Comparison of ENCODE assay signal across 20 cellular contexts in genomic region chr17:80222376-80223141, GRCh38. TPM values are rescaled to one million over a fixed set of nuclear protein-coding genes. Genes with fewer than 3 reads are reported as not detected.
DNase-seq lines count a peak whose midpoint lies in the region; ATAC-seq and TF ChIP-seq lines count a peak whose summit lies in the region.
"Had no signal": no experiment of that assay in that cellular context is flagged by ENCODE, and none has a peak within 500 bp of the region (broad histone marks: within the 10 kb centered on the region; RNA-seq: fewer than 3 reads in every experiment).

No MANE protein-coding gene starts in this region.

- no peaks in the 10 kb centered on the region for H3K36me3 Mint-ChIP-seq in natural killer cell
- no peaks in the 10 kb centered on the region for H3K36me3 Mint-ChIP-seq in natural killer cell treated with Interleukin-12 subunit alpha and Interleukin-12 subunit beta and Interleukin-15 and Interleukin-18, amount 100 ng/mL, for 72 hours
- H3K36me3 Mint-ChIP-seq in activated T-helper 1 cell treated with anti-CD3 and anti-CD28 coated beads, Interleukin-12 subunit alpha, Interleukin-12 subunit beta, Interleukin-2, Interleukin-4 antibody, amounts not matched to agents 30 ng/mL and 10 ng/mL and 1 ng/mL, durations not matched to agents 14 hours and 24 hours and 36 hours (ENCODE audit: low read depth), result peaks cover 2% of the 10 kb centered on the region
- peaks cover 13% of the 10 kb centered on the region for H3K36me3 Mint-ChIP-seq in mesothelial cell of epicardium

- H3K4me1 Mint-ChIP-seq in natural killer cell (peaks cover 21 to 41% of the 10 kb centered on the region in 2 donors), mesothelial cell of epicardium (peaks cover 23% of the 10 kb centered on the region)
- peaks cover 23 to 25% of the 10 kb centered on the region in 2 donors for H3K4me1 Mint-ChIP-seq in natural killer cell treated with Interleukin-12 subunit alpha and Interleukin-12 subunit beta and Interleukin-15 and Interleukin-18, amount 100 ng/mL, for 72 hours (ENCODE audit: low read depth in 2 of 2)
- H3K4me1 Mint-ChIP-seq in activated T-helper 1 cell treated with anti-CD3 and anti-CD28 coated beads, Interleukin-12 subunit alpha, Interleukin-12 subunit beta, Interleukin-2, Interleukin-4 antibody, amounts not matched to agents 30 ng/mL and 10 ng/mL and 1 ng/mL, durations not matched to agents 14 hours and 24 hours and 36 hours (ENCODE audit: low read depth), result peaks cover 16% of the 10 kb centered on the region

- TF ChIP-seq CTCF in natural killer cell (IDR thresholded peaks at IDR 0.05) (no peak), mesothelial cell of epicardium (IDR thresholded peaks at IDR 0.05; ENCODE audit: unreplicated experiment) (no peak)

- no peak for ATAC-seq in natural killer cell
- no peak for ATAC-seq in natural killer cell treated with Interleukin-12 subunit alpha and Interleukin-12 subunit beta and Interleukin-15 and Interleukin-18, amount 100 ng/mL, for 72 hours
- ATAC-seq: activated CD4-positive, CD25-positive, alpha-beta regulatory T cell treated with anti-CD3 and anti-CD28 coated beads, Interleukin-2, amount 50 U/mL, for 24 hours; esophagus mucosa; gastrocnemius medialis; left colon; sciatic nerve; stimulated activated memory B cell treated with anti-CD40 and anti-IgM and Interleukin-4, amounts not matched to agents 10 μg/mL and 1 μg/mL and 100 μg/mL, for 72 hours had no signal

- H3K27me3 Mint-ChIP-seq in natural killer cell (ENCODE audit: low read depth in 2 of 2), result no peaks in the 10 kb centered on the region
- no peaks in the 10 kb centered on the region for H3K27me3 Mint-ChIP-seq in natural killer cell treated with Interleukin-12 subunit alpha and Interleukin-12 subunit beta and Interleukin-15 and Interleukin-18, amount 100 ng/mL, for 72 hours
- no peaks in the 10 kb centered on the region for H3K27me3 Mint-ChIP-seq in activated T-helper 1 cell treated with anti-CD3 and anti-CD28 coated beads, Interleukin-12 subunit alpha, Interleukin-12 subunit beta, Interleukin-2, Interleukin-4 antibody, amounts not matched to agents 30 ng/mL and 10 ng/mL and 1 ng/mL, durations not matched to agents 14 hours and 24 hours and 36 hours (ENCODE audit: insufficient read depth)
- no peaks in the 10 kb centered on the region for H3K27me3 Mint-ChIP-seq in mesothelial cell of epicardium (ENCODE audit: low read depth)
- H3K27me3 Mint-ChIP-seq: stimulated activated memory B cell treated with anti-CD40 and anti-IgM and Interleukin-4, amounts not matched to agents 10 μg/mL and 1 μg/mL and 100 μg/mL, for 72 hours had no signal

- no peak for DNase-seq in natural killer cell
- DNase-seq in natural killer cell treated with Interleukin-12 subunit alpha and Interleukin-12 subunit beta and Interleukin-15 and Interleukin-18, amount 100 ng/mL, for 72 hours (ENCODE audit: low spot score), result no peak
- no peak for DNase-seq in activated T-helper 1 cell treated with anti-CD3 and anti-CD28 coated beads, Interleukin-12 subunit alpha, Interleukin-12 subunit beta, Interleukin-2, Interleukin-4 antibody, amounts not matched to agents 30 ng/mL and 10 ng/mL and 1 ng/mL, durations not matched to agents 14 hours and 24 hours and 36 hours (ENCODE audit: low spot score)
- DNase-seq in mesothelial cell of epicardium (ENCODE audit: low spot score in 2 of 2, unreplicated experiment in 2 of 2), result no peak
- DNase-seq in NCI-H510A (lab: John Stamatoyannopoulos, UW), result no peak
- no peak for DNase-seq in iPS-NIHi11 (ENCODE audit: low spot score)
- no peak for DNase-seq in UCSD-AML1 (lab: John Stamatoyannopoulos, UW; ENCODE audit: unreplicated experiment)
- no peak for DNase-seq in NCI-H2227 treated with DMSO at 0.1 percent for 48 hours (lab: John Stamatoyannopoulos, UW)
- DNase-seq: EL, gastrocnemius medialis, left colon, NCI-H1436 treated with DMSO at 0.1 percent for 48 hours, NCI-H2171, SIG-M5 had no signal

- H3K9me3 Mint-ChIP-seq in natural killer cell, result peaks cover 0 to 3% of the 10 kb centered on the region in 2 donors
- no peaks in the 10 kb centered on the region for H3K9me3 Mint-ChIP-seq in natural killer cell treated with Interleukin-12 subunit alpha and Interleukin-12 subunit beta and Interleukin-15 and Interleukin-18, amount 100 ng/mL, for 72 hours
- no peaks in the 10 kb centered on the region for H3K9me3 Mint-ChIP-seq in activated T-helper 1 cell treated with anti-CD3 and anti-CD28 coated beads, Interleukin-12 subunit alpha, Interleukin-12 subunit beta, Interleukin-2, Interleukin-4 antibody, amounts not matched to agents 30 ng/mL and 10 ng/mL and 1 ng/mL, durations not matched to agents 14 hours and 24 hours and 36 hours
- H3K9me3 Mint-ChIP-seq in mesothelial cell of epicardium, result no peaks in the 10 kb centered on the region

- H3K27ac Mint-ChIP-seq in natural killer cell, result peak overlapping the region in 1 of 2 donors; percentile 66
- H3K27ac Mint-ChIP-seq in natural killer cell treated with Interleukin-12 subunit alpha and Interleukin-12 subunit beta and Interleukin-15 and Interleukin-18, amount 100 ng/mL, for 72 hours, result no peak overlapping the region
- H3K27ac Mint-ChIP-seq in activated T-helper 1 cell treated with anti-CD3 and anti-CD28 coated beads, Interleukin-12 subunit alpha, Interleukin-12 subunit beta, Interleukin-2, Interleukin-4 antibody, amounts not matched to agents 30 ng/mL and 10 ng/mL and 1 ng/mL, durations not matched to agents 14 hours and 24 hours and 36 hours, result no peak overlapping the region
- no peak overlapping the region for H3K27ac Mint-ChIP-seq in mesothelial cell of epicardium
- H3K27ac Mint-ChIP-seq: stimulated activated memory B cell treated with anti-CD40 and anti-IgM and Interleukin-4, amounts not matched to agents 10 μg/mL and 1 μg/mL and 100 μg/mL, for 72 hours had no signal

- intact Hi-C loops in natural killer cell (cut with micrococcal nuclease), result no loop called here
- intact Hi-C loops in activated T-helper 1 cell treated with anti-CD3 and anti-CD28 coated beads, Interleukin-12 subunit alpha, Interleukin-12 subunit beta, Interleukin-2, Interleukin-4 antibody, amounts not matched to agents 30 ng/mL and 10 ng/mL and 1 ng/mL, durations not matched to agents 14 hours and 24 hours and 36 hours (cut with micrococcal nuclease), result no loop called here

- H3K4me3 Mint-ChIP-seq in natural killer cell, result peak overlapping the region; percentile 67
- H3K4me3 Mint-ChIP-seq in natural killer cell treated with Interleukin-12 subunit alpha and Interleukin-12 subunit beta and Interleukin-15 and Interleukin-18, amount 100 ng/mL, for 72 hours, result no peak overlapping the region
- peak overlapping the region; percentile 53 for H3K4me3 Mint-ChIP-seq in activated T-helper 1 cell treated with anti-CD3 and anti-CD28 coated beads, Interleukin-12 subunit alpha, Interleukin-12 subunit beta, Interleukin-2, Interleukin-4 antibody, amounts not matched to agents 30 ng/mL and 10 ng/mL and 1 ng/mL, durations not matched to agents 14 hours and 24 hours and 36 hours
- peak overlapping the region; percentile 43 for H3K4me3 Mint-ChIP-seq in mesothelial cell of epicardium

RNA-seq across cellular contexts. Expression of gene SLC26A11, which starts 2.3 kb away (rescaled TPM):
- total RNA-seq in natural killer cell (10 to 100 TPM; 33.9 to 37.6 (median 35.8) TPM), mesothelial cell of epicardium (32.5 to 41.2 TPM (median 36.3 TPM) in 3 replicates)
- total RNA-seq in natural killer cell treated with Interleukin-12 subunit alpha and Interleukin-12 subunit beta and Interleukin-15 and Interleukin-18, amount 100 ng/mL, for 72 hours, result 10 to 100 TPM in 1 of 2 donors, 1 to 10 TPM in 1; 5.5 to 19.3 TPM
- total RNA-seq in activated T-helper 1 cell treated with anti-CD3 and anti-CD28 coated beads, Interleukin-12 subunit alpha, Interleukin-12 subunit beta, Interleukin-2, Interleukin-4 antibody, amounts not matched to agents 30 ng/mL and 10 ng/mL and 1 ng/mL, durations not matched to agents 14 hours and 24 hours and 36 hours, result 5.5 and 5.9 TPM in 2 replicates

RNA-seq across cellular contexts. Expression of gene SGSH, which starts 2.4 kb away (rescaled TPM):
- total RNA-seq in natural killer cell (10 to 100 TPM; 73.4 to 96.5 (median 74.1) TPM), mesothelial cell of epicardium (49.6 to 57.0 TPM (median 53.7 TPM) in 3 replicates)
- 10 to 100 TPM in 1 of 2 donors, 1 to 10 TPM in 1; 9.9 to 32.4 TPM for total RNA-seq in natural killer cell treated with Interleukin-12 subunit alpha and Interleukin-12 subunit beta and Interleukin-15 and Interleukin-18, amount 100 ng/mL, for 72 hours
- total RNA-seq in activated T-helper 1 cell treated with anti-CD3 and anti-CD28 coated beads, Interleukin-12 subunit alpha, Interleukin-12 subunit beta, Interleukin-2, Interleukin-4 antibody, amounts not matched to agents 30 ng/mL and 10 ng/mL and 1 ng/mL, durations not matched to agents 14 hours and 24 hours and 36 hours, result 20.1 and 22.2 TPM in 2 replicates

RNA-seq across cellular contexts. Expression of gene RNF213, which starts 38.1 kb away (rescaled TPM):
- 1,000 to 10,000 TPM in 2 of 3 donors, 100 to 1,000 TPM in 1; 929 to 1,120 (median 1,060) TPM for total RNA-seq in natural killer cell
- 1,000 to 10,000 TPM; 1,259 to 2,425 TPM for total RNA-seq in natural killer cell treated with Interleukin-12 subunit alpha and Interleukin-12 subunit beta and Interleukin-15 and Interleukin-18, amount 100 ng/mL, for 72 hours
- 282 and 290 TPM in 2 replicates for total RNA-seq in activated T-helper 1 cell treated with anti-CD3 and anti-CD28 coated beads, Interleukin-12 subunit alpha, Interleukin-12 subunit beta, Interleukin-2, Interleukin-4 antibody, amounts not matched to agents 30 ng/mL and 10 ng/mL and 1 ng/mL, durations not matched to agents 14 hours and 24 hours and 36 hours
- total RNA-seq in mesothelial cell of epicardium, result 62.6 to 76.7 TPM (median 63.4 TPM) in 3 replicates

RNA-seq across cellular contexts. Expression of gene CARD14, which starts 52.7 kb away (rescaled TPM):
- total RNA-seq in natural killer cell (under 1 TPM in 2 of 3 donors, not detected in 1; 0.12 to 0.38 TPM), mesothelial cell of epicardium (5.4 to 6.9 TPM (median 6.8 TPM) in 3 replicates)
- total RNA-seq in natural killer cell treated with Interleukin-12 subunit alpha and Interleukin-12 subunit beta and Interleukin-15 and Interleukin-18, amount 100 ng/mL, for 72 hours, result not detected
- not detected in 2 replicates for total RNA-seq in activated T-helper 1 cell treated with anti-CD3 and anti-CD28 coated beads, Interleukin-12 subunit alpha, Interleukin-12 subunit beta, Interleukin-2, Interleukin-4 antibody, amounts not matched to agents 30 ng/mL and 10 ng/mL and 1 ng/mL, durations not matched to agents 14 hours and 24 hours and 36 hours
- total RNA-seq: gastrocnemius medialis, MCF 10A, thoracic aorta had no signal
